In the genomic region with DNA sequence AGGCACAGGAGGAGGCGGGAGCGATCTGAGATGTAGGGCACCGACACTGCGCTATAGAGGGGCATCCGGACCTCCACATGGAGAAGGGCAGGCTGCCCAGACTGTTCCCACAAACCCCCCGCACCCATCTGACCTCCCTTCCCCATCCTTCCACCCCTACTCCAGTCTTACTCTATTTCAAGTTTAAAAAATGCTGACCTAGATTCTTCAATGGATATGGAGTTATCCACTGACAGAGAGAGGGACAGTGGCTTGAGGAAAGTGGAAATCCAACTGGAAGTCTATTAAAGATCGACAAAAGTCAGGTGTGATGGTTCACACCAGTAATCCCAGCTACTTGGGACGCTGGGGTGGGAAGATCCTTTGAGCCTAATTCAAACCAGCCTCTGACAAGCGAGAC, we compare ENCODE assay signal across 19 cellular contexts. TPM values are rescaled to one million over a fixed set of nuclear protein-coding genes. Genes with fewer than 3 reads are reported as not detected.
A peak's percentile ranks its signal among the peaks of the same experiment; 100 is the strongest.
DNase-seq lines count a peak whose midpoint lies in the region; ATAC-seq and TF ChIP-seq lines count a peak whose summit lies in the region.
"Had no signal": no experiment of that assay in that cellular context is flagged by ENCODE, and none has a peak within 500 bp of the region (broad histone marks: within the 10 kb centered on the region; RNA-seq: fewer than 3 reads in every experiment).

No MANE protein-coding gene starts in this region.

- H3K9me3 Mint-ChIP-seq in chondrocyte (ENCODE audit: low read depth) = no peaks in the 10 kb centered on the region
- H3K9me3 Mint-ChIP-seq: CD8-positive, alpha-beta T cell had no signal

- peaks cover 22% of the 10 kb centered on the region for H3K36me3 Mint-ChIP-seq in chondrocyte (ENCODE audit: low read depth)
- H3K36me3 Mint-ChIP-seq: CD8-positive, alpha-beta T cell had no signal

- H3K4me1 ChIP-seq in HCT116 (ENCODE audit: control insufficient read depth in 1 of 2, insufficient read depth in 2 of 2, low read length in 2 of 2) (peaks cover 9 to 24% of the 10 kb centered on the region in 2 experiments; a peak in 3 of 4 replicates), muscle layer of colon (ENCODE audit: insufficient read depth, low read length) (peaks cover 5% of the 10 kb centered on the region), stomach smooth muscle (ENCODE audit: control insufficient read depth, insufficient read depth, low read length) (peaks cover 3% of the 10 kb centered on the region)
- H3K4me1 ChIP-seq: Peyer's patch had no signal

- H3K4me3 Mint-ChIP-seq in chondrocyte (ENCODE audit: unreplicated experiment) = no peak overlapping the region
- H3K4me3 Mint-ChIP-seq: CD8-positive, alpha-beta T cell had no signal

- H3K36me3 ChIP-seq in HCT116 (ENCODE audit: control insufficient read depth in 1 of 2, insufficient read depth in 2 of 2, low read length in 2 of 2) (no peaks in the 10 kb centered on the region), muscle layer of colon (ENCODE audit: insufficient read depth, low read length) (peaks cover 32% of the 10 kb centered on the region), stomach smooth muscle (ENCODE audit: control insufficient read depth in 2 of 2, insufficient read depth in 2 of 2, low read length in 2 of 2) (peaks cover 28 to 31% of the 10 kb centered on the region in 2 donors)
- H3K36me3 ChIP-seq: Peyer's patch, SJCRH30 had no signal

- H3K27ac ChIP-seq in HCT116 (ENCODE audit: low read depth, low read length) (no peak overlapping the region), muscle layer of colon (ENCODE audit: low read depth, low read length) (peak overlapping the region; percentile 32), stomach smooth muscle (ENCODE audit: low read length) (peak overlapping the region; percentile 64)
- H3K27ac ChIP-seq: Peyer's patch, SJCRH30 had no signal

- H3K79me2 ChIP-seq in HCT116 (ENCODE audit: insufficient read depth, low read length) = no peaks in the 10 kb centered on the region

- TF ChIP-seq RAD21 in HCT116 (IDR thresholded peaks at IDR 0.05; ENCODE audit: low read depth) = no peak

- no peak overlapping the region for H3K9ac ChIP-seq in HCT116 (ENCODE audit: low read length)
- H3K9ac ChIP-seq in muscle layer of colon (ENCODE audit: low read length) = no peak overlapping the region
- H3K9ac ChIP-seq in stomach smooth muscle (ENCODE audit: low read length in 2 of 2) = no peak overlapping the region

- H3K4me3 ChIP-seq in HCT116 (replicated peaks in 1 of 2; ENCODE audit: low read depth in 1 of 2, low read length in 2 of 2) (no peak overlapping the region), muscle layer of colon (ENCODE audit: low read depth in 1 of 2, low read length in 2 of 2) (no peak overlapping the region), stomach smooth muscle (ENCODE audit: low read length in 2 of 2) (no peak overlapping the region)
- H3K4me3 ChIP-seq: Peyer's patch, SJCRH30 had no signal

- H3K4me2 ChIP-seq in HCT116 (ENCODE audit: low read length) = peak overlapping the region; percentile 44

- TF ChIP-seq CTCF in HCT116 (IDR thresholded peaks at IDR 0.05 in 2 of 3, conservative IDR thresholded peaks at IDR 0.05 in 1 of 3; ENCODE audit: borderline replicate concordance in 1 of 3, insufficient read depth in 1 of 3, low read depth in 2 of 3, low read length in 2 of 3) = no peak
- TF ChIP-seq CTCF in chondrocyte (IDR thresholded peaks at IDR 0.05) = no peak

- H3K4me1 Mint-ChIP-seq in chondrocyte (ENCODE audit: low read depth) = peaks cover 8% of the 10 kb centered on the region

- no peak for ATAC-seq in HCT116
- ATAC-seq in HG02840 (IDR thresholded peaks at IDR 0.05; ENCODE audit: low FRiP score, unreplicated experiment) = no peak
- ATAC-seq in GM21786 (IDR thresholded peaks at IDR 0.05; ENCODE audit: unreplicated experiment) = no peak

- intact Hi-C loops in HCT116 (cut with micrococcal nuclease) = no loop called here

- CTCF ChIA-PET in HCT116 (lab: Charles Lee) = interaction anchor here (1.1 to 1.5 kb wide), 4 partner anchors 14 to 230 kb away, joined by 3 to 6 read pairs (median 4); no protein-coding TSS in a partner anchor

- peak overlapping the region; percentile 57 for H3K27ac Mint-ChIP-seq in chondrocyte (ENCODE audit: unreplicated experiment)
- H3K27ac Mint-ChIP-seq: CD8-positive, alpha-beta T cell had no signal

- DNase-seq in HCT116 (ENCODE audit: low read depth, low spot score) (no peak), chondrocyte (ENCODE audit: low spot score) (no peak), RPMI8226 (no peak), NCI-H82 treated with DMSO at 0.1 percent for 48 hours (lab: John Stamatoyannopoulos, UW; ENCODE audit: unreplicated experiment) (no peak)
- DNase-seq: C1 segment of cervical spinal cord, GOT3, NCI-H1092 treated with DMSO at 0.1 percent for 48 hours, NCI-H1436 treated with DMSO at 0.1 percent for 48 hours, NCI-H1930, NCI-H748 treated with DMSO at 0.1 percent for 48 hours had no signal

- POLR2A ChIA-PET in HCT116 (lab: Charles Lee) = interaction anchor here (1.0 to 1.5 kb wide), 4 partner anchors 10 to 93 kb away, joined by 3 to 5 read pairs (median 4); partner anchors contain the start of gene STAMBP

- H2AFZ ChIP-seq in HCT116 (ENCODE audit: low read depth, low read length, poor library complexity, severe bottlenecking) = no peak overlapping the region

- RAD21 ChIA-PET in HCT116 (lab: Charles Lee; ENCODE audit: low non-redundant PET in 1 of 2, low total read pairs in 2 of 2, uncharacterized antibody in 2 of 2, unreplicated experiment in 2 of 2) = interaction anchor here (0.6 to 1.6 kb wide), 3 partner anchors 100 to 230 kb away, joined by 3 to 5 read pairs (median 3); no protein-coding TSS in a partner anchor

- H4K20me1 ChIP-seq in HCT116 (ENCODE audit: insufficient read depth) = no peaks in the 10 kb centered on the region

- H3K9me2 ChIP-seq in HCT116 (ENCODE audit: insufficient read depth) = no peaks in the 10 kb centered on the region

- H3K27me3 ChIP-seq in HCT116 (ENCODE audit: insufficient read depth, low read length) (no peaks in the 10 kb centered on the region), muscle layer of colon (ENCODE audit: control insufficient read depth in 1 of 2, insufficient read depth in 2 of 2, low read length in 2 of 2) (no peaks in the 10 kb centered on the region), stomach smooth muscle (ENCODE audit: control insufficient read depth in 1 of 2, insufficient read depth in 2 of 2, low read length in 2 of 2) (no peaks in the 10 kb centered on the region)
- H3K27me3 ChIP-seq: Peyer's patch, SJCRH30 had no signal

- no peak for TF ChIP-seq POLR2A in HCT116 (IDR thresholded peaks at IDR 0.05; ENCODE audit: borderline replicate concordance, extremely low read depth, insufficient read depth, insufficient read length)

- H3K27me3 Mint-ChIP-seq in chondrocyte (ENCODE audit: low read depth) = no peaks in the 10 kb centered on the region

- no TSS peak for BruUV-seq in HCT116 (replicated peaks; lab: Mats Ljungman, UMichigan)

- H3K9me3 ChIP-seq in HCT116 (ENCODE audit: control insufficient read depth in 1 of 2, insufficient read depth in 1 of 2, low read depth in 1 of 2, low read length in 2 of 2) = no peaks in the 10 kb centered on the region
- H3K9me3 ChIP-seq in muscle layer of colon (ENCODE audit: low read length) = no peaks in the 10 kb centered on the region
- no peaks in the 10 kb centered on the region for H3K9me3 ChIP-seq in stomach smooth muscle (ENCODE audit: control insufficient read depth in 2 of 2, low read length in 2 of 2)
- H3K9me3 ChIP-seq: Peyer's patch, SJCRH30 had no signal

TF ChIP-seq in HCT116, 20 proteins besides CTCF, POLR2A, EP300 and RAD21 (continues in another document):
- TF ChIP-seq MAX (IDR thresholded peaks at IDR 0.05) (no peak), ATF3 (IDR thresholded peaks at IDR 0.05) (no peak), SP1 (IDR thresholded peaks at IDR 0.05; ENCODE audit: low read depth) (no peak), YY1 (IDR thresholded peaks at IDR 0.05; ENCODE audit: extremely low read depth, insufficient replicate concordance, low read depth, low read length) (no peak), POLR2AphosphoS5 (IDR thresholded peaks at IDR 0.05; ENCODE audit: low read depth, low read length) (no peak), SRF (IDR thresholded peaks at IDR 0.05; ENCODE audit: low read depth) (no peak), EZH2 (IDR thresholded peaks at IDR 0.05) (no peak), CBX3 (IDR thresholded peaks at IDR 0.05; ENCODE audit: low read depth) (no peak), ELF1 (IDR thresholded peaks at IDR 0.05; ENCODE audit: borderline replicate concordance, low read depth) (no peak), FOSL1 (IDR thresholded peaks at IDR 0.05; ENCODE audit: low read depth) (no peak), ZFX (IDR thresholded peaks at IDR 0.05) (no peak), ZNF274 (IDR thresholded peaks at IDR 0.05; ENCODE audit: low read depth, low read length) (no peak), EZH2phosphoT487 (IDR thresholded peaks at IDR 0.05; ENCODE audit: borderline replicate concordance) (no peak), CEBPB (IDR thresholded peaks at IDR 0.05; ENCODE audit: low read depth) (no peak)

RNA-seq across cellular contexts. Expression of gene DGUOK, which starts 5.1 kb away (rescaled TPM):
- total RNA-seq in HCT116 (2021; ENCODE audit: unreplicated experiment) (100 TPM), chondrocyte (58.1 to 60.8 TPM (median 58.9 TPM) in 3 replicates)
- 64.2 and 88.2 TPM in 2 replicates for polyA plus RNA-seq in HCT116 (2012)

RNA-seq across cellular contexts. Expression of gene ACTG2, which starts 28.8 kb away (rescaled TPM):
- total RNA-seq in HCT116 (2021; ENCODE audit: unreplicated experiment) (0.89 TPM), chondrocyte (173 to 1,480 TPM (median 1,439 TPM) in 3 replicates)
- 0.05 TPM in 1 of 2 replicates, not detected in the other for polyA plus RNA-seq in HCT116 (2012)
- total RNA-seq: CD8-positive, alpha-beta T cell; G401; OCI-LY7 had no signal

Comparison
In these comparisons a context has a peak if more than half of its experiments do, and no peak if none do; other contexts are left out.
1. RNA of gene ACTG2, which starts 28.8 kb away (total RNA-seq): 173 to 1,480 TPM in chondrocyte; 0.89 TPM in HCT116 (single experiment); every median in the first group is over 10 times any median in the second.